In the genomic region with DNA sequence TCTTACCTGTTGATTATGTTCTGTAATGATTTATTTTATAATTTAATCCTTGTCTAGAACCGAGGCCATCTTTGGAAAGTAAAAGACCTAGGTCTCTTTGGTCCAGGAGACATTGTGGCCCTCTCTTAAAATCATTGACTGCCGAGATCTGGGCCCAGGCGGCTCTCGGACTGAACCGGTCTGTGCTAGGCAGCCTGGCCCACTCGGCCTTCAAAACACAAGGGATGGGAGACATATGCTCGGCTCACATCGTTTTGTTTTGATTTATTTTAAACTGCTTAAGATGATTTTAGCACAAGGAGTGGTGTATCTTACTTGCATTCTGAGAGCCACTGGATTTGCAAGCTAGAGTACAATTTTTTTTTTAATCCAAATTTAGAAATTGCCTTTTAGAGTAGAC, we compare ENCODE assay signal across 8 cellular contexts.
DNase-seq lines count a peak whose midpoint lies in the region; ATAC-seq, FAIRE-seq and TF ChIP-seq lines count a peak whose summit lies in the region.

No MANE protein-coding gene starts in this region.

- intact Hi-C loops in CD14-positive monocyte (cut with micrococcal nuclease) (no loop called here), esophagus squamous epithelium (cut with DNase I) (no loop called here), pancreas (cut with DNase I) (no loop called here)

- TF ChIP-seq POLR2A in esophagus squamous epithelium (IDR thresholded peaks at IDR 0.05), result no peak

- peak overlapping the region in 5 of 7 donors; percentile 69 to 90 (median 84) for H3K27ac Mint-ChIP-seq in CD14-positive monocyte

- peaks cover 0 to 4% (median 2%) of the 10 kb centered on the region in 3 donors for H3K27me3 Mint-ChIP-seq in CD14-positive monocyte (ENCODE audit: low read depth in 3 of 3)

- no peaks in the 10 kb centered on the region for H3K9me3 ChIP-seq in esophagus squamous epithelium
- H3K9me3 ChIP-seq in pancreas, result no peaks in the 10 kb centered on the region

- DNase-seq in CD14-positive monocyte (ENCODE audit: low spot score) (no peak), NCI-H69 (lab: John Stamatoyannopoulos, UW) (peak; percentile 74), esophagus squamous epithelium (lab: John Stamatoyannopoulos, UW) (no peak), pancreas (peak in 5 of 6 donors; percentile 13 to 60 (median 32)), NOMO-1 (lab: John Stamatoyannopoulos, UW; ENCODE audit: unreplicated experiment in 2 of 2) (no peak), COLO668 (lab: John Stamatoyannopoulos, UW; ENCODE audit: unreplicated experiment) (no peak), H4 (ENCODE audit: low spot score) (no peak)
- no peak for DNase-seq in activated CD4-positive, alpha-beta T cell treated with anti-CD3 and anti-CD28 coated beads for 48 hours

- H3K4me3 ChIP-seq in esophagus squamous epithelium (peak overlapping the region in 3 of 4 donors; percentile 48 to 84 (median 67)), pancreas (peak overlapping the region in 2 of 4 donors; percentile 71 to 78)

- H3K4me3 Mint-ChIP-seq in CD14-positive monocyte, result no peak overlapping the region

- H3K36me3 ChIP-seq in esophagus squamous epithelium (peaks cover 0 to 10% (median 0%) of the 10 kb centered on the region in 3 donors), pancreas (no peaks in the 10 kb centered on the region)

- peaks cover 52% of the 10 kb centered on the region for H3K4me1 Mint-ChIP-seq in CD14-positive monocyte

- ATAC-seq in pancreas, result peak in 1 of 4 donors; percentile 4

- TF ChIP-seq CTCF in CD14-positive monocyte (IDR thresholded peaks at IDR 0.05) (no peak), esophagus squamous epithelium (IDR thresholded peaks at IDR 0.05) (no peak), pancreas (IDR thresholded peaks at IDR 0.05) (no peak)

- H3K27me3 ChIP-seq in esophagus squamous epithelium (no peaks in the 10 kb centered on the region), pancreas (no peaks in the 10 kb centered on the region)

- FAIRE-seq in pancreas (lab: Jason Lieb, UNC), result no peak

- H3K4me1 ChIP-seq in esophagus squamous epithelium (peaks cover 59 to 97% (median 66%) of the 10 kb centered on the region in 3 donors), pancreas (peaks cover 41 to 60% (median 46%) of the 10 kb centered on the region in 3 donors)

- 15 to 23% methylated on average over 8 of the region's 8 CpGs for WGBS in esophagus squamous epithelium, 2 donors
- 17 to 19% methylated on average over 8 of the region's 8 CpGs for WGBS in pancreas, 2 donors

- H3K9me3 Mint-ChIP-seq in CD14-positive monocyte, result peaks cover 0 to 2% (median 0%) of the 10 kb centered on the region in 7 donors

- peaks cover 11 to 30% of the 10 kb centered on the region in 2 donors for H3K36me3 Mint-ChIP-seq in CD14-positive monocyte

- peak overlapping the region; percentile 97 to 100 (median 99) for H3K27ac ChIP-seq in esophagus squamous epithelium
- H3K27ac ChIP-seq in pancreas, result peak overlapping the region; percentile 92 to 99 (median 98)

Comparison
In these comparisons a context has a peak if more than half of its experiments do, and no peak if none do; other contexts are left out.
1. DNase-seq: peak in NCI-H69 (single experiment) and pancreas (5 of 6); none in CD14-positive monocyte (single experiment), esophagus squamous epithelium (single experiment), NOMO-1 (0 of 2), COLO668 (single experiment), H4 (single experiment) and activated CD4-positive, alpha-beta T cell treated with anti-CD3 and anti-CD28 coated beads for 48 hours (single experiment).